ENCODE assay signal across 16 cellular contexts in genomic region chr16:82331397-82331796, GRCh38.
"Had no signal": no experiment of that assay in that cellular context is flagged by ENCODE, and none has a peak within 500 bp of the region (broad histone marks: within the 10 kb centered on the region; RNA-seq: fewer than 3 reads in every experiment).

No MANE protein-coding gene starts in this region.

- DNase-seq: activated CD4-positive, alpha-beta T cell treated with anti-CD3 and anti-CD28 coated beads for 4 hours; activated CD8-positive, alpha-beta memory T cell treated with anti-CD3 and anti-CD28 coated beads, Interleukin-2, amount 50 U/mL, for 4 hours; activated CD8-positive, alpha-beta T cell treated with anti-CD3 and anti-CD28 coated beads for 36 hours; activated gamma-delta T cell treated with Interleukin-2 at 50 U/mL for 16 hours; activated naive CD8-positive, alpha-beta T cell treated with anti-CD3 and anti-CD28 coated beads for 36 hours; activated T-cell treated with anti-CD3 and anti-CD28 coated beads, Interleukin-2, amount 50 U/mL, for 72 hours; dorsolateral prefrontal cortex; hippocampal formation; nephron progenitor cell; psoas muscle; sigmoid colon; stimulated activated CD4-positive, alpha-beta T cell treated with anti-CD3 and anti-CD28 coated beads, Interleukin-2, amount 100 ng/mL, for 24 hours; stimulated activated naive CD4-positive, alpha-beta T cell; trophoblast cell; WERI-Rb-1 had no signal

- H3K27ac ChIP-seq: dorsolateral prefrontal cortex, psoas muscle, sigmoid colon, WERI-Rb-1 had no signal

- ATAC-seq: activated CD8-positive, alpha-beta T cell treated with anti-CD3 and anti-CD28 coated beads for 36 hours; activated T-cell treated with anti-CD3 and anti-CD28 coated beads, Interleukin-2, amount 50 U/mL, for 72 hours; esophagus mucosa; psoas muscle had no signal

- H3K4me3 ChIP-seq: dorsolateral prefrontal cortex, psoas muscle, sigmoid colon had no signal
